ENCODE assay signal across 11 cellular contexts in genomic region chr6:135936606-135937005, GRCh38.
DNase-seq lines count a peak whose midpoint lies in the region; ATAC-seq and TF ChIP-seq lines count a peak whose summit lies in the region.
"Had no signal": no experiment of that assay in that cellular context is flagged by ENCODE, and none has a peak within 500 bp of the region (broad histone marks: within the 10 kb centered on the region; RNA-seq: fewer than 3 reads in every experiment).

No MANE protein-coding gene starts in this region.

- POLR2A ChIA-PET in A673 (lab: Charles Lee; ENCODE audit: low non-redundant PET), result no interaction called here

- H3K27me3 ChIP-seq in left ventricle myocardium inferior (ENCODE audit: low read depth), result no peaks in the 10 kb centered on the region
- no peaks in the 10 kb centered on the region for H3K27me3 ChIP-seq in right atrium auricular region
- no peaks in the 10 kb centered on the region for H3K27me3 ChIP-seq in kidney epithelial cell (ENCODE audit: control insufficient read depth, insufficient read depth, low read length)
- no peaks in the 10 kb centered on the region for H3K27me3 ChIP-seq in A673 (replicated peaks; ENCODE audit: insufficient read depth, low read depth, low read length, poor library complexity)

- H3K27me3 Mint-ChIP-seq in activated CD8-positive, alpha-beta memory T cell treated with anti-CD3 and anti-CD28 coated beads, Interleukin-2, amount 10 ng/mL, durations not matched to agents 7 days and 5 days, result no peaks in the 10 kb centered on the region
- H3K27me3 Mint-ChIP-seq: T-cell had no signal

- H3K4me1 ChIP-seq in left ventricle myocardium inferior (peaks cover 7% of the 10 kb centered on the region), right atrium auricular region (peaks cover 0 to 6% of the 10 kb centered on the region in 2 donors), A673 (ENCODE audit: insufficient read depth, low read length, poor library complexity, severe bottlenecking) (no peaks in the 10 kb centered on the region)

- H3K4me3 ChIP-seq in left ventricle myocardium inferior (no peak overlapping the region), right atrium auricular region (no peak overlapping the region), kidney epithelial cell (ENCODE audit: low read depth, low read length) (no peak overlapping the region), A673 (ENCODE audit: low read depth, low read length, poor library complexity, severe bottlenecking) (no peak overlapping the region)

- no peak for DNase-seq in left ventricle myocardium inferior
- DNase-seq in right atrium auricular region (ENCODE audit: low spot score), result no peak
- DNase-seq in amniotic epithelial cell (ENCODE audit: low read depth), result peak; percentile 93
- peak; percentile 66 for DNase-seq in kidney epithelial cell (ENCODE audit: low read depth)
- DNase-seq in activated CD8-positive, alpha-beta memory T cell treated with anti-CD3 and anti-CD28 coated beads, Interleukin-2, amount 10 ng/mL, durations not matched to agents 7 days and 5 days, result no peak
- DNase-seq in activated effector memory CD4-positive, alpha-beta T cell treated with anti-CD3 and anti-CD28 coated beads, Interleukin-2, amount 50 U/mL, for 16 hours, result no peak
- no peak for DNase-seq in A673 (ENCODE audit: low spot score)
- DNase-seq in activated gamma-delta T cell treated with Interleukin-2 at 50 U/mL for 16 hours, result no peak
- DNase-seq: NCI-H345; stimulated activated CD4-positive, alpha-beta T cell treated with anti-CD3 and anti-CD28 coated beads, Interleukin-12 subunit alpha, Interleukin-12 subunit beta, amount 100 ng/mL, for 4 hours; T-cell had no signal

- H3K4me3 Mint-ChIP-seq in activated CD8-positive, alpha-beta memory T cell treated with anti-CD3 and anti-CD28 coated beads, Interleukin-2, amount 10 ng/mL, durations not matched to agents 7 days and 5 days, result no peak overlapping the region
- H3K4me3 Mint-ChIP-seq: T-cell had no signal

- no TSS peak for BruUV-seq in A673 (replicated peaks; lab: Mats Ljungman, UMichigan)

- H3K36me3 ChIP-seq in left ventricle myocardium inferior (peaks cover 3% of the 10 kb centered on the region), right atrium auricular region (no peaks in the 10 kb centered on the region), kidney epithelial cell (ENCODE audit: control insufficient read depth, insufficient read depth, low read length) (no peaks in the 10 kb centered on the region), A673 (ENCODE audit: insufficient read depth, low read length, poor library complexity, severe bottlenecking) (no peaks in the 10 kb centered on the region)

- TF ChIP-seq CTCF in left ventricle myocardium inferior (IDR thresholded peaks at IDR 0.05; ENCODE audit: borderline replicate concordance) (no peak), right atrium auricular region (IDR thresholded peaks at IDR 0.05) (no peak), kidney epithelial cell (IDR thresholded peaks at IDR 0.05; ENCODE audit: insufficient read depth, low read length, poor library complexity, severe bottlenecking) (no peak), A673 (conservative IDR thresholded peaks at IDR 0.05; ENCODE audit: low read depth, low read length) (no peak)

- CTCF ChIA-PET in activated CD8-positive, alpha-beta memory T cell treated with anti-CD3 and anti-CD28 coated beads, Interleukin-2, amount 10 ng/mL, durations not matched to agents 7 days and 5 days (lab: Charles Lee), result no interaction called here
- CTCF ChIA-PET in A673 (lab: Charles Lee), result no interaction called here

- no peak for ATAC-seq in activated CD8-positive, alpha-beta memory T cell treated with anti-CD3 and anti-CD28 coated beads, Interleukin-2, amount 10 ng/mL, durations not matched to agents 7 days and 5 days
- ATAC-seq: T-cell had no signal

- H3K27ac ChIP-seq in left ventricle myocardium inferior (replicated peaks), result peak overlapping the region; percentile 17
- H3K27ac ChIP-seq in right atrium auricular region, result peak overlapping the region in 1 of 2 donors; percentile 19
- no peak overlapping the region for H3K27ac ChIP-seq in A673 (ENCODE audit: low read depth, low read length, poor library complexity, severe bottlenecking)

- no peaks in the 10 kb centered on the region for H3K4me1 Mint-ChIP-seq in activated CD8-positive, alpha-beta memory T cell treated with anti-CD3 and anti-CD28 coated beads, Interleukin-2, amount 10 ng/mL, durations not matched to agents 7 days and 5 days
- H3K4me1 Mint-ChIP-seq: T-cell had no signal

- no peaks in the 10 kb centered on the region for H3K9me3 Mint-ChIP-seq in activated CD8-positive, alpha-beta memory T cell treated with anti-CD3 and anti-CD28 coated beads, Interleukin-2, amount 10 ng/mL, durations not matched to agents 7 days and 5 days (ENCODE audit: low read depth)
- H3K9me3 Mint-ChIP-seq: T-cell had no signal

- no peak overlapping the region for H3K27ac Mint-ChIP-seq in activated CD8-positive, alpha-beta memory T cell treated with anti-CD3 and anti-CD28 coated beads, Interleukin-2, amount 10 ng/mL, durations not matched to agents 7 days and 5 days
- H3K27ac Mint-ChIP-seq: T-cell had no signal

- no peaks in the 10 kb centered on the region for H3K36me3 Mint-ChIP-seq in activated CD8-positive, alpha-beta memory T cell treated with anti-CD3 and anti-CD28 coated beads, Interleukin-2, amount 10 ng/mL, durations not matched to agents 7 days and 5 days
- H3K36me3 Mint-ChIP-seq: T-cell had no signal

- intact Hi-C loops in left ventricle myocardium inferior (cut with micrococcal nuclease) (no loop called here), A673 (cut with micrococcal nuclease; ENCODE audit: unreplicated experiment) (no loop called here)

- no peaks in the 10 kb centered on the region for H3K9me3 ChIP-seq in left ventricle myocardium inferior (replicated peaks)
- no peaks in the 10 kb centered on the region for H3K9me3 ChIP-seq in right atrium auricular region
- H3K9me3 ChIP-seq in A673 (ENCODE audit: low read depth, low read length, poor library complexity, severe bottlenecking), result no peaks in the 10 kb centered on the region

Comparison
In these comparisons a context has a peak if more than half of its experiments do, and no peak if none do; other contexts are left out.
1. DNase-seq: peak in amniotic epithelial cell (single experiment) and kidney epithelial cell (single experiment); none in left ventricle myocardium inferior (single experiment), right atrium auricular region (single experiment), activated CD8-positive, alpha-beta memory T cell treated with anti-CD3 and anti-CD28 coated beads, Interleukin-2, amount 10 ng/mL, durations not matched to agents 7 days and 5 days (single experiment), activated effector memory CD4-positive, alpha-beta T cell treated with anti-CD3 and anti-CD28 coated beads, Interleukin-2, amount 50 U/mL, for 16 hours (single experiment), A673 (single experiment) and activated gamma-delta T cell treated with Interleukin-2 at 50 U/mL for 16 hours (single experiment).